8 cellular contexts compared by ENCODE assay signal in genomic region chr2:218859556-218859993, GRCh38. TPM values are rescaled to one million over a fixed set of nuclear protein-coding genes. Genes with fewer than 3 reads are reported as not detected.
DNase-seq lines count a peak whose midpoint lies in the region; ATAC-seq and TF ChIP-seq lines count a peak whose summit lies in the region.

WNT6 (plus strand) TSS chr2:218859805; CDS start chr2:218860038, 233 bp downstream.

- H3K36me3 Mint-ChIP-seq in stimulated activated naive CD8-positive, alpha-beta T cell treated with anti-CD3 and anti-CD28 coated beads, Interleukin-15, Interleukin-2, amounts not matched to agents 100 ng/mL and 50 ng/mL, for 24 hours (ENCODE audit: low read depth): no peaks in the 10 kb centered on the region
- no peaks in the 10 kb centered on the region for H3K36me3 Mint-ChIP-seq in naive thymus-derived CD4-positive, alpha-beta T cell

- CTCF ChIA-PET in naive thymus-derived CD4-positive, alpha-beta T cell (lab: Charles Lee): no interaction called here

- H3K27me3 ChIP-seq in naive thymus-derived CD4-positive, alpha-beta T cell (ENCODE audit: control insufficient read depth in 2 of 2, insufficient read depth in 2 of 2, low read length in 2 of 2): peaks cover 8 to 35% of the 10 kb centered on the region in 2 donors

- intact Hi-C loops in naive thymus-derived CD4-positive, alpha-beta T cell (cut with micrococcal nuclease): no loop called here

- ATAC-seq in stimulated activated naive CD8-positive, alpha-beta T cell treated with anti-CD3 and anti-CD28 coated beads, Interleukin-15, Interleukin-2, amounts not matched to agents 100 U/mL and 50 U/mL, for 24 hours: no peak
- no peak for ATAC-seq in naive thymus-derived CD4-positive, alpha-beta T cell
- no peak for ATAC-seq in GM19328 (IDR thresholded peaks at IDR 0.05; ENCODE audit: unreplicated experiment)

- TF ChIP-seq CTCF in coronary artery (IDR thresholded peaks at IDR 0.05): no peak

- no peaks in the 10 kb centered on the region for H3K9me3 Mint-ChIP-seq in stimulated activated naive CD8-positive, alpha-beta T cell treated with anti-CD3 and anti-CD28 coated beads, Interleukin-15, Interleukin-2, amounts not matched to agents 100 ng/mL and 50 ng/mL, for 24 hours
- no peaks in the 10 kb centered on the region for H3K9me3 Mint-ChIP-seq in naive thymus-derived CD4-positive, alpha-beta T cell

- H3K4me1 Mint-ChIP-seq in stimulated activated naive CD8-positive, alpha-beta T cell treated with anti-CD3 and anti-CD28 coated beads, Interleukin-15, Interleukin-2, amounts not matched to agents 100 ng/mL and 50 ng/mL, for 24 hours (ENCODE audit: low read depth): peaks cover 16% of the 10 kb centered on the region
- H3K4me1 Mint-ChIP-seq in naive thymus-derived CD4-positive, alpha-beta T cell: peaks cover 9 to 28% (median 23%) of the 10 kb centered on the region in 7 donors

- H3K4me1 ChIP-seq in naive thymus-derived CD4-positive, alpha-beta T cell (ENCODE audit: control insufficient read depth in 2 of 2, insufficient read depth in 2 of 2, low read length in 2 of 2): peaks cover 6 to 24% of the 10 kb centered on the region in 2 donors

- H3K27me3 Mint-ChIP-seq in stimulated activated naive CD8-positive, alpha-beta T cell treated with anti-CD3 and anti-CD28 coated beads, Interleukin-15, Interleukin-2, amounts not matched to agents 100 ng/mL and 50 ng/mL, for 24 hours: peaks cover 82% of the 10 kb centered on the region
- peaks cover 78 to 89% (median 87%) of the 10 kb centered on the region in 5 donors for H3K27me3 Mint-ChIP-seq in naive thymus-derived CD4-positive, alpha-beta T cell

- no peaks in the 10 kb centered on the region for H3K9me3 ChIP-seq in naive thymus-derived CD4-positive, alpha-beta T cell (ENCODE audit: control insufficient read depth in 2 of 3, low read length in 3 of 3)

- no peak for DNase-seq in stimulated activated naive CD8-positive, alpha-beta T cell treated with anti-CD3 and anti-CD28 coated beads, Interleukin-15, Interleukin-2, amounts not matched to agents 100 U/mL and 50 U/mL, for 24 hours
- DNase-seq in coronary artery (ENCODE audit: low spot score) (no peak), foreskin melanocyte (no peak), OCI-M1 (lab: John Stamatoyannopoulos, UW) (no peak)
- DNase-seq in naive thymus-derived CD4-positive, alpha-beta T cell: no peak
- DNase-seq in NK-92 treated with Interleukin-12 subunit alpha and Interleukin-12 subunit beta, amount 100 ng/mL, for 24 hours (lab: John Stamatoyannopoulos, UW): no peak

- POLR2A ChIA-PET in naive thymus-derived CD4-positive, alpha-beta T cell (lab: Charles Lee): no interaction called here

- H3K4me3 ChIP-seq in coronary artery: peak within 1 kb of the TSS; percentile 77
- no peak within 1 kb of the TSS for H3K4me3 ChIP-seq in naive thymus-derived CD4-positive, alpha-beta T cell (ENCODE audit: low read length)

- H3K36me3 ChIP-seq in naive thymus-derived CD4-positive, alpha-beta T cell (ENCODE audit: control insufficient read depth in 2 of 3, insufficient read depth in 3 of 3, low read length in 3 of 3): no peaks in the 10 kb centered on the region

- no peak within 1 kb of the TSS for H3K27ac Mint-ChIP-seq in stimulated activated naive CD8-positive, alpha-beta T cell treated with anti-CD3 and anti-CD28 coated beads, Interleukin-15, Interleukin-2, amounts not matched to agents 100 ng/mL and 50 ng/mL, for 24 hours
- H3K27ac Mint-ChIP-seq in naive thymus-derived CD4-positive, alpha-beta T cell: no peak within 1 kb of the TSS

- peak within 1 kb of the TSS; percentile 41 for H3K4me3 Mint-ChIP-seq in stimulated activated naive CD8-positive, alpha-beta T cell treated with anti-CD3 and anti-CD28 coated beads, Interleukin-15, Interleukin-2, amounts not matched to agents 100 ng/mL and 50 ng/mL, for 24 hours
- H3K4me3 Mint-ChIP-seq in naive thymus-derived CD4-positive, alpha-beta T cell: peak within 1 kb of the TSS; percentile 51 to 87 (median 74)

- H3K27ac ChIP-seq in coronary artery: peak within 1 kb of the TSS in 1 of 2 donors; percentile 53
- no peak within 1 kb of the TSS for H3K27ac ChIP-seq in naive thymus-derived CD4-positive, alpha-beta T cell (ENCODE audit: low read depth, low read length)

RNA-seq across cellular contexts. Expression of gene WNT6, which starts in this region (rescaled TPM):
- total RNA-seq in naive thymus-derived CD4-positive, alpha-beta T cell: under 1 TPM in 1 of 5 experiments, not detected in 4; 0.22 TPM
- under 1 TPM in 1 of 2 donors, not detected in 1; 0.11 TPM for polyA plus RNA-seq in naive thymus-derived CD4-positive, alpha-beta T cell
